17 cellular contexts compared by ENCODE assay signal in the genomic region with DNA sequence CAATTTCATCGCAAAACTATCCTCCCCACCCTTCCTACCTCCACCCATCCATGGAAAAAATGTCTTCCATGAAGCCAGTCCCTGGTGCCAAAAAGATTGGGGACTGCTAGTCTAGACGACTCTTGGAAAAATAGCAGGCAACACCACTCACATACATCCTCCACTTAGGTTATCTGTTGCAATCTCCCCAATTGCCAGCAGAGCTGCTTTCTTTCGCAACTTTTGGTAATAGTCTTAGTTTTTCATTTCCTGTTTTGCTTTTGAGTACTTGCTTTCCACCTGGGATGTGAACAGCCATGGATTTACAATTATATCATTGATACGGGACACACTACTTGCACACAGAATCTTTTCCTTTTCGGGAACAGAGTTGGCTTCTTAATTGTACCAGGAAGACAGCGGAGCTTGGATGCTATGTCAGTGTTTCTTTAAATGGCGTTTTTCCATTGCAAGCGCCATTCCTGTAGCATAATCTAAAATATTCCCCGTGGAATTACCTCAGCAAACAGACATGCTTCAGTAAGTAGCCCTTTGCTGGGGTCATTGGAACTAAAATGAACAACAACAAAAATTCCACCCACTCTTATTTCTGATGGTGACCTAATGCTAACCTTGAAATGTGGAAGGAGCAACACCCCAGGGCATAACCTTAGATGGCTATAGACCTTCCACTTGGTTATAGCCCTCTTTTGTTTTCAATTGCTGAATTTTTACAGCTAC.
DNase-seq lines count a peak whose midpoint lies in the region; ATAC-seq and TF ChIP-seq lines count a peak whose summit lies in the region.
"Had no signal": no experiment of that assay in that cellular context is flagged by ENCODE, and none has a peak within 500 bp of the region (broad histone marks: within the 10 kb centered on the region; RNA-seq: fewer than 3 reads in every experiment).

No MANE protein-coding gene starts in this region.

- no peak for ATAC-seq in omental fat pad (ENCODE audit: low FRiP score)
- ATAC-seq: foreskin keratinocyte, natural killer cell had no signal

- H3K4me3 ChIP-seq in AG09309 (ENCODE audit: control insufficient read depth, low read depth, low read length) (no peak overlapping the region), HAP-1 (no peak overlapping the region), fibroblast of villous mesenchyme (ENCODE audit: low read depth, low read length) (no peak overlapping the region), spleen (no peak overlapping the region)
- H3K4me3 ChIP-seq: lung had no signal

- in situ Hi-C loops in HAP-1 (cut with MboI; ENCODE audit: low sequenced_read_pairs): no loop called here

- H3K36me3 ChIP-seq in HAP-1 (replicated peaks) (no peaks in the 10 kb centered on the region), spleen (no peaks in the 10 kb centered on the region)

- H3K27ac ChIP-seq in spleen: no peak overlapping the region
- H3K27ac ChIP-seq: foreskin keratinocyte had no signal

- TF ChIP-seq CTCF in AG09309 (IDR thresholded peaks at IDR 0.05; ENCODE audit: control insufficient read depth, insufficient read depth, low read depth, low read length, missing control alignments) (no peak), fibroblast of villous mesenchyme (IDR thresholded peaks at IDR 0.05; ENCODE audit: insufficient read depth, low read depth, low read length) (no peak), spleen (IDR thresholded peaks at IDR 0.05 in 8 of 11, conservative IDR thresholded peaks at IDR 0.05 in 3 of 11) (no peak), omental fat pad (IDR thresholded peaks at IDR 0.05) (no peak)

- peaks cover 10% of the 10 kb centered on the region for H3K4me1 ChIP-seq in HAP-1
- H3K4me1 ChIP-seq in spleen: no peaks in the 10 kb centered on the region
- H3K4me1 ChIP-seq: foreskin keratinocyte had no signal

- H3K27me3 ChIP-seq in HAP-1 (ENCODE audit: low read depth) (no peaks in the 10 kb centered on the region), spleen (replicated peaks in 1 of 7) (no peaks in the 10 kb centered on the region)
- H3K27me3 ChIP-seq: foreskin keratinocyte had no signal

- H3K9me3 ChIP-seq in HAP-1: peaks cover 9% of the 10 kb centered on the region
- H3K9me3 ChIP-seq in spleen: peaks cover 0 to 20% (median 4%) of the 10 kb centered on the region in 8 donors

- TF ChIP-seq POLR2A in spleen (IDR thresholded peaks at IDR 0.05): no peak

- DNase-seq in AG09309 (ENCODE audit: low read depth) (peak; percentile 10), HAP-1 (ENCODE audit: low spot score in 2 of 2) (peak; percentile 25 to 49), OCI-M1 (lab: John Stamatoyannopoulos, UW) (peak; percentile 15), fibroblast of villous mesenchyme (ENCODE audit: low read depth) (peak; percentile 36), spleen (no peak), NCI-H2171 treated with DMSO at 0.1 percent for 48 hours (lab: John Stamatoyannopoulos, UW) (no peak), NCI-H2107 (lab: John Stamatoyannopoulos, UW) (no peak), omental fat pad (ENCODE audit: low spot score) (no peak)
- DNase-seq: activated T-cell treated with anti-CD3 and anti-CD28 coated beads, Interleukin-2, amount 50 U/mL, for 1 hour; DMS 273 treated with DMSO at 0.1 percent for 48 hours; foreskin keratinocyte; natural killer cell; NCI-H2081; NCI-H82; substantia nigra; T-helper 9 cell had no signal

- intact Hi-C loops in spleen (cut with DNase I; ENCODE audit: low total_unique reads): no loop called here

- WGBS in spleen, 5 donors: 76 to 82% (median 81%) methylated on average over 9 of the region's 9 CpGs

Comparison
In these comparisons a context has a peak if more than half of its experiments do, and no peak if none do; other contexts are left out.
1. DNase-seq: peak in AG09309 (single experiment), HAP-1 (2 of 2), OCI-M1 (single experiment) and fibroblast of villous mesenchyme (single experiment); none in spleen (single experiment), NCI-H2171 treated with DMSO at 0.1 percent for 48 hours (single experiment), NCI-H2107 (single experiment) and omental fat pad (single experiment).